22 cellular contexts compared by ENCODE assay signal in the genomic region with DNA sequence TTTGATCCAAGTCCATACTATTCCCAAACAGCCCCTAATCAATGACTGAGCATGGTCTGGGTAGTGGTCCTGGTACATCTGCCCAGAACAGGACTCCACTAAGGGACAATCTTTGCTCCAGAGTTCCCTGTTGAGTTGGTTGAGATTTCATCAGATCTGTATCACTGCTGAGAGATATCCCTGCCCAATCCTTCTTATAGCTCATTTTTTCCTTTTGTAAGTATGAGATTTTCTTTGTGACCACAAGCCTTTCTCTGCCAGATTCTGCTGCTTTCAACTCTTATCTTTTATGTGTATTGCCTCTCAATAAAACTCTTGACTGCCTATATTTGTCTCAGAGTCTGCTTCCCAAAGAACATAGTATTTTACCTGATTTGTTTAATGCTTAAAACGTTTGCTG.
"Had no signal": no experiment of that assay in that cellular context is flagged by ENCODE, and none has a peak within 500 bp of the region (broad histone marks: within the 10 kb centered on the region; RNA-seq: fewer than 3 reads in every experiment).

No MANE protein-coding gene starts in this region.

- H3K4me2 ChIP-seq: neural progenitor cell had no signal

- H3K4me3 ChIP-seq: dorsolateral prefrontal cortex, heart right ventricle, lung, neural progenitor cell, testis, tibial artery had no signal

- H3K27me3 ChIP-seq: dorsolateral prefrontal cortex, heart right ventricle, neural progenitor cell, testis, tibial artery had no signal

- H3K4me1 ChIP-seq: heart right ventricle, parathyroid adenoma, testis, tibial artery had no signal

- FAIRE-seq: keratinocyte had no signal

- DNase-seq: cortex of kidney; dorsolateral prefrontal cortex; effector CD4-positive, alpha-beta T cell; foreskin melanocyte; glutamatergic neuron; heart right ventricle; hippocampal formation; midbrain; naive thymus-derived CD4-positive, alpha-beta T cell; stimulated activated CD4-positive, alpha-beta T cell treated with anti-CD3 and anti-CD28 coated beads, Interleukin-2, amount 100 ng/mL, for 24 hours; stimulated activated CD4-positive, alpha-beta T cell treated with anti-CD3 and anti-CD28 coated beads, Interleukin-4, amount 100 ng/mL, for 24 hours; stimulated activated naive CD8-positive, alpha-beta T cell treated with anti-CD3 and anti-CD28 coated beads, Interleukin-15, Interleukin-2, amounts not matched to agents 100 U/mL and 50 U/mL, for 24 hours; substantia nigra; testis; tibial artery had no signal

- H3K9me3 ChIP-seq: testis, tibial artery had no signal

- H3K79me2 ChIP-seq: parathyroid adenoma had no signal

- H3K36me3 ChIP-seq: heart right ventricle, neural progenitor cell, tibial artery had no signal

- ATAC-seq: heart right ventricle; left lobe of liver; naive thymus-derived CD4-positive, alpha-beta T cell; sciatic nerve; stimulated activated effector memory CD8-positive, alpha-beta T cell treated with anti-CD3 and anti-CD28 coated beads, Interleukin-12 subunit alpha, Interleukin-12 subunit beta, amount 100 ng/mL, for 72 hours; stimulated activated naive CD8-positive, alpha-beta T cell treated with anti-CD3 and anti-CD28 coated beads, Interleukin-15, Interleukin-2, amounts not matched to agents 100 U/mL and 50 U/mL, for 24 hours had no signal

- H3K9ac ChIP-seq: neural progenitor cell, parathyroid adenoma had no signal

- H3K27ac ChIP-seq: dorsolateral prefrontal cortex, heart right ventricle, neural progenitor cell, parathyroid adenoma, testis, tibial artery had no signal
